19 cellular contexts compared by ENCODE assay signal in the genomic region with DNA sequence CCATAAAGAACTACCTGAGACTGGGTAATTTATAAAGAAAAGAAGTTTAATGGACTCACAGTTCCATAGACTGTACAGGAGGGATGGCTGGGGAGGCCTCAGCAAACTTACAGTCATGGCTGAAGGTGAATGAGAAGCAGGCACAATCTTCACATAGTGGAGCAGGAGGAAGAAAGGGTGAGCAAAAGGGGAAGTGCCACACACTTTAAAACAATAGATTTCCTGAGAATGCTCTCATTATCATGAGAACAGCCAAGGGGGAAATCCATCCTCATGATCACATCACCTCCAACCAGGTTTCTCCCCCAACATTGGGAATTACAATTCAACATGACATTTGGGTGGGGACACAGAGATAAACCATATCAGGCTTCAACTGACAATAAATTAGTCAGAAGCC.
"Had no signal": no experiment of that assay in that cellular context is flagged by ENCODE, and none has a peak within 500 bp of the region (broad histone marks: within the 10 kb centered on the region; RNA-seq: fewer than 3 reads in every experiment).

No MANE protein-coding gene starts in this region.

- H3K4me1 Mint-ChIP-seq: activated CD4-positive, alpha-beta T cell treated with anti-CD3 and anti-CD28 coated beads, Interleukin-2, amount 10 ng/mL, durations not matched to agents 7 days and 5 days; activated T-helper 17 cell treated with anti-CD3 and anti-CD28 coated beads, Interleukin-2, amount 50 U/mL, for 72 hours; neural progenitor cell had no signal

- H3K9me3 Mint-ChIP-seq: activated CD4-positive, alpha-beta T cell treated with anti-CD3 and anti-CD28 coated beads, Interleukin-2, amount 10 ng/mL, durations not matched to agents 7 days and 5 days; activated naive CD4-positive, alpha-beta T cell treated with anti-CD3 and anti-CD28 coated beads for 36 hours; neural progenitor cell had no signal

- H3K27me3 ChIP-seq: gastrocnemius medialis, neural progenitor cell, stomach had no signal

- H3K36me3 Mint-ChIP-seq: neural progenitor cell had no signal

- H3K27me3 Mint-ChIP-seq: activated CD4-positive, alpha-beta T cell treated with anti-CD3 and anti-CD28 coated beads, Interleukin-2, amount 10 ng/mL, durations not matched to agents 7 days and 5 days; activated T-helper 17 cell treated with anti-CD3 and anti-CD28 coated beads, Interleukin-2, amount 50 U/mL, for 72 hours had no signal

- FAIRE-seq: kidney had no signal

- ATAC-seq: activated T-helper 17 cell treated with anti-CD3 and anti-CD28 coated beads, Interleukin-2, amount 50 U/mL, for 72 hours; gastrocnemius medialis; heart right ventricle had no signal

- H3K4me3 ChIP-seq: coronary artery, gastrocnemius medialis, heart right ventricle, left ventricle myocardium inferior, neural progenitor cell, stomach, thoracic aorta had no signal

- H3K27ac Mint-ChIP-seq: activated CD4-positive, alpha-beta T cell treated with anti-CD3 and anti-CD28 coated beads, Interleukin-2, amount 10 ng/mL, durations not matched to agents 7 days and 5 days; activated naive CD4-positive, alpha-beta T cell treated with anti-CD3 and anti-CD28 coated beads for 36 hours; activated T-helper 17 cell treated with anti-CD3 and anti-CD28 coated beads, Interleukin-2, amount 50 U/mL, for 72 hours; neural progenitor cell had no signal

- H3K27ac ChIP-seq: coronary artery, gastrocnemius medialis, heart right ventricle, left ventricle myocardium inferior, neural progenitor cell, parathyroid adenoma, stomach, thoracic aorta had no signal

- H3K4me1 ChIP-seq: gastrocnemius medialis, heart right ventricle, left ventricle myocardium inferior, neural progenitor cell, parathyroid adenoma, stomach had no signal

- H2AFZ ChIP-seq: neural progenitor cell, parathyroid adenoma had no signal

- H3K36me3 ChIP-seq: gastrocnemius medialis, heart right ventricle, left ventricle myocardium inferior, neural progenitor cell, stomach, thoracic aorta had no signal

- H3K79me2 ChIP-seq: parathyroid adenoma had no signal

- H3K4me2 ChIP-seq: neural progenitor cell had no signal

- H3K4me3 Mint-ChIP-seq: activated CD4-positive, alpha-beta T cell treated with anti-CD3 and anti-CD28 coated beads, Interleukin-2, amount 10 ng/mL, durations not matched to agents 7 days and 5 days; activated naive CD4-positive, alpha-beta T cell treated with anti-CD3 and anti-CD28 coated beads for 36 hours; activated T-helper 17 cell treated with anti-CD3 and anti-CD28 coated beads, Interleukin-2, amount 50 U/mL, for 72 hours; neural progenitor cell had no signal

- DNase-seq: activated CD4-positive, alpha-beta T cell treated with anti-CD3 and anti-CD28 coated beads, Interleukin-2, amount 10 ng/mL, durations not matched to agents 7 days and 5 days; activated CD4-positive, CD25-positive, alpha-beta regulatory T cell; activated naive CD4-positive, alpha-beta T cell treated with anti-CD3 and anti-CD28 coated beads for 36 hours; activated T-cell treated with anti-CD3 and anti-CD28 coated beads for 4 hours; caudate nucleus; effector CD8-positive, alpha-beta T cell; gastrocnemius medialis; heart right ventricle; kidney; left ventricle myocardium inferior; retina; stimulated activated CD4-positive, alpha-beta T cell treated with anti-CD3 and anti-CD28 coated beads, Interleukin-4, amount 100 ng/mL, for 24 hours; stomach; T1000 had no signal
